In the genomic region with DNA sequence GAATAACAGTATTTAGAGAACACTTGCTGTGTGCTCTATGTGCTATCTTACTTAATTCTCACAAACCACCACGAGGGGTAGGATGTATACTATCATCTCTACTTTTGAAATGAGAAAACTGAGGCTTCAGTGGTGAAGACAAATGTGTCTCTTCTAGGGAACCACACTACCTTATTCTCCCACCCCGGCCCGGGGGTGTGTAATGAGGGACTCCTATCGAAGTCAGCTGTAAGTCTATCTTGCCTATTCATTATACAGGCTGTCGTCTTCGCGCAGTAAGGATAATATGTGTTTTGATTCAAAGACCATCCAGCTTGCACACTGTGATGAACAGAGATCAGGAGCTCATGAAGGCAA, we compare ENCODE assay signal across 8 cellular contexts. TPM values are rescaled to one million over a fixed set of nuclear protein-coding genes. Genes with fewer than 3 reads are reported as not detected.
DNase-seq lines count a peak whose midpoint lies in the region; ATAC-seq and TF ChIP-seq lines count a peak whose summit lies in the region.

No MANE protein-coding gene starts in this region.

- peaks cover 35% of the 10 kb centered on the region for H3K36me3 Mint-ChIP-seq in GM23338 (ENCODE audit: low read depth)
- peaks cover 42% of the 10 kb centered on the region for H3K36me3 Mint-ChIP-seq in activated CD4-positive, alpha-beta T cell treated with anti-CD3 and anti-CD28 coated beads, Interleukin-2, amount 10 ng/mL, durations not matched to agents 24 days and 14 days (ENCODE audit: low read depth)

- 0 out of 2 replicates have a peak, but pooled peaks cover 3% of the 10 kb centered on the region for H3K4me1 ChIP-seq in GM23338 (ENCODE audit: insufficient read depth)
- peaks cover 0 to 56% (median 15%) of the 10 kb centered on the region in 3 donors for H3K4me1 ChIP-seq in gastroesophageal sphincter

- H3K9me2 ChIP-seq in GM23338 (ENCODE audit: insufficient read depth): no peaks in the 10 kb centered on the region

- ATAC-seq in GM23338 (no peak), gastroesophageal sphincter (no peak), HG03354 (IDR thresholded peaks at IDR 0.05; ENCODE audit: poor library complexity, severe bottlenecking, unreplicated experiment) (no peak), HG03039 (IDR thresholded peaks at IDR 0.05; ENCODE audit: unreplicated experiment) (no peak)

- TF ChIP-seq POLR2A in gastroesophageal sphincter (IDR thresholded peaks at IDR 0.05): no peak

- TF ChIP-seq EP300 in gastroesophageal sphincter (IDR thresholded peaks at IDR 0.05): no peak

- H3K4me1 Mint-ChIP-seq in GM23338: peaks cover 11% of the 10 kb centered on the region
- peaks cover 34% of the 10 kb centered on the region for H3K4me1 Mint-ChIP-seq in activated CD4-positive, alpha-beta T cell treated with anti-CD3 and anti-CD28 coated beads, Interleukin-2, amount 10 ng/mL, durations not matched to agents 24 days and 14 days

- peak overlapping the region; percentile 95 for H3K4me2 ChIP-seq in GM23338

- H3K27ac ChIP-seq in GM23338 (ENCODE audit: low read depth): peak overlapping the region; percentile 39; the same call in 1 of the 2 replicates
- H3K27ac ChIP-seq in gastroesophageal sphincter: peak overlapping the region in 2 of 4 donors; percentile 86 to 93

- no peak overlapping the region for H3K27ac Mint-ChIP-seq in GM23338
- H3K27ac Mint-ChIP-seq in activated CD4-positive, alpha-beta T cell treated with anti-CD3 and anti-CD28 coated beads, Interleukin-2, amount 10 ng/mL, durations not matched to agents 24 days and 14 days: peak overlapping the region; percentile 79

- H4K20me1 ChIP-seq in GM23338 (replicated peaks; ENCODE audit: insufficient read depth): peaks cover 7% of the 10 kb centered on the region

- intact Hi-C loops in activated CD4-positive, alpha-beta T cell treated with anti-CD3 and anti-CD28 coated beads, Interleukin-2, amount 10 ng/mL, durations not matched to agents 24 days and 14 days (cut with micrococcal nuclease): loop anchor here (1.0 to 5.0 kb wide), 6 partner anchors 8 to 1105 kb away; a partner anchor contains a TSS

- H3K27me3 ChIP-seq in GM23338 (ENCODE audit: insufficient read depth) (peaks cover 11% of the 10 kb centered on the region), gastroesophageal sphincter (no peaks in the 10 kb centered on the region)

- H3K4me3 ChIP-seq in AG10803 (ENCODE audit: low read length) (peak overlapping the region; percentile 89), GM23338 (peak overlapping the region; percentile 76), gastroesophageal sphincter (peak overlapping the region; percentile 53 to 99)

- DNase-seq in AG10803 (ENCODE audit: low read depth): no peak
- DNase-seq in GM23338 (ENCODE audit: low spot score): no peak
- DNase-seq in activated CD4-positive, alpha-beta T cell treated with anti-CD3 and anti-CD28 coated beads, Interleukin-2, amount 10 ng/mL, durations not matched to agents 24 days and 14 days: peak; percentile 84
- peak; percentile 64 to 66 for DNase-seq in stimulated activated CD4-positive, alpha-beta T cell treated with anti-CD3 and anti-CD28 coated beads, Interleukin-15, amount 100 ng/mL, for 48 hours (ENCODE audit: low read depth in 2 of 2)
- no peak for DNase-seq in NCI-H1105 treated with DMSO at 0.1 percent for 48 hours (lab: John Stamatoyannopoulos, UW)

- H2AFZ ChIP-seq in GM23338: no peak overlapping the region

- peaks cover 9% of the 10 kb centered on the region for H3K36me3 ChIP-seq in GM23338 (ENCODE audit: insufficient read depth)
- peaks cover 0 to 20% of the 10 kb centered on the region in 2 donors for H3K36me3 ChIP-seq in gastroesophageal sphincter

- no peaks in the 10 kb centered on the region for H3K9me3 ChIP-seq in gastroesophageal sphincter

- H3K79me2 ChIP-seq in GM23338 (replicated peaks; ENCODE audit: insufficient read depth): peaks cover 50% of the 10 kb centered on the region

- H3F3A ChIP-seq in GM23338 (replicated peaks; ENCODE audit: low read depth): peaks cover 14% of the 10 kb centered on the region

- H3K4me3 Mint-ChIP-seq in GM23338: peak overlapping the region; percentile 89
- peak overlapping the region; percentile 87 for H3K4me3 Mint-ChIP-seq in activated CD4-positive, alpha-beta T cell treated with anti-CD3 and anti-CD28 coated beads, Interleukin-2, amount 10 ng/mL, durations not matched to agents 24 days and 14 days

- H3K9me3 Mint-ChIP-seq in GM23338: peaks cover 13% of the 10 kb centered on the region
- H3K9me3 Mint-ChIP-seq in activated CD4-positive, alpha-beta T cell treated with anti-CD3 and anti-CD28 coated beads, Interleukin-2, amount 10 ng/mL, durations not matched to agents 24 days and 14 days: no peaks in the 10 kb centered on the region

- peaks cover 13% of the 10 kb centered on the region for H3K27me3 Mint-ChIP-seq in GM23338 (ENCODE audit: insufficient read depth, low read depth, poor library complexity)
- no peaks in the 10 kb centered on the region for H3K27me3 Mint-ChIP-seq in activated CD4-positive, alpha-beta T cell treated with anti-CD3 and anti-CD28 coated beads, Interleukin-2, amount 10 ng/mL, durations not matched to agents 24 days and 14 days

- 9% methylated on average over 7 of the region's 7 CpGs; no CpG with 5 or more reads in 1 of the 2 donors for WGBS in gastroesophageal sphincter (ENCODE audit: low coverage in 1 of 2), 2 donors

- TF ChIP-seq CTCF in AG10803 (conservative IDR thresholded peaks at IDR 0.05; ENCODE audit: low read length): no peak
- no peak for TF ChIP-seq CTCF in GM23338 (conservative IDR thresholded peaks at IDR 0.05; ENCODE audit: low read depth in 2 of 2)
- no peak for TF ChIP-seq CTCF in gastroesophageal sphincter (IDR thresholded peaks at IDR 0.05)

TF ChIP-seq in GM23338, 12 proteins besides CTCF, POLR2A, EP300 and RAD21:
- TF ChIP-seq, protein P1, sequence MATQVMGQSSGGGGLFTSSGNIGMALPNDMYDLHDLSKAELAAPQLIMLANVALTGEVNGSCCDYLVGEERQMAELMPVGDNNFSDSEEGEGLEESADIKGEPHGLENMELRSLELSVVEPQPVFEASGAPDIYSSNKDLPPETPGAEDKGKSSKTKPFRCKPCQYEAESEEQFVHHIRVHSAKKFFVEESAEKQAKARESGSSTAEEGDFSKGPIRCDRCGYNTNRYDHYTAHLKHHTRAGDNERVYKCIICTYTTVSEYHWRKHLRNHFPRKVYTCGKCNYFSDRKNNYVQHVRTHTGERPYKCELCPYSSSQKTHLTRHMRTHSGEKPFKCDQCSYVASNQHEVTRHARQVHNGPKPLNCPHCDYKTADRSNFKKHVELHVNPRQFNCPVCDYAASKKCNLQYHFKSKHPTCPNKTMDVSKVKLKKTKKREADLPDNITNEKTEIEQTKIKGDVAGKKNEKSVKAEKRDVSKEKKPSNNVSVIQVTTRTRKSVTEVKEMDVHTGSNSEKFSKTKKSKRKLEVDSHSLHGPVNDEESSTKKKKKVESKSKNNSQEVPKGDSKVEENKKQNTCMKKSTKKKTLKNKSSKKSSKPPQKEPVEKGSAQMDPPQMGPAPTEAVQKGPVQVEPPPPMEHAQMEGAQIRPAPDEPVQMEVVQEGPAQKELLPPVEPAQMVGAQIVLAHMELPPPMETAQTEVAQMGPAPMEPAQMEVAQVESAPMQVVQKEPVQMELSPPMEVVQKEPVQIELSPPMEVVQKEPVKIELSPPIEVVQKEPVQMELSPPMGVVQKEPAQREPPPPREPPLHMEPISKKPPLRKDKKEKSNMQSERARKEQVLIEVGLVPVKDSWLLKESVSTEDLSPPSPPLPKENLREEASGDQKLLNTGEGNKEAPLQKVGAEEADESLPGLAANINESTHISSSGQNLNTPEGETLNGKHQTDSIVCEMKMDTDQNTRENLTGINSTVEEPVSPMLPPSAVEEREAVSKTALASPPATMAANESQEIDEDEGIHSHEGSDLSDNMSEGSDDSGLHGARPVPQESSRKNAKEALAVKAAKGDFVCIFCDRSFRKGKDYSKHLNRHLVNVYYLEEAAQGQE (IDR thresholded peaks at IDR 0.05; ENCODE audit: unreplicated experiment): no peak

RNA-seq across cellular contexts. Expression of a gene that starts 1.1 kb away (rescaled TPM):
- total RNA-seq in GM23338 (2014; rRNA removed; shearing (Covaris generic)): 24.2 and 29.9 TPM in 2 replicates
- polyA plus RNA-seq in GM23338 (2016; fragmentation: Nextera tagmentation; extraction: Ambion mirVana): 38.7 and 38.9 TPM in 2 replicates
- 132 and 141 TPM in 2 replicates for total RNA-seq in activated CD4-positive, alpha-beta T cell treated with anti-CD3 and anti-CD28 coated beads, Interleukin-2, amount 10 ng/mL, durations not matched to agents 24 days and 14 days
- total RNA-seq in gastroesophageal sphincter: 10 to 100 TPM; 17.6 to 25.2 (median 20.4) TPM

RNA-seq across cellular contexts. Expression of a gene that starts 1.3 kb away (rescaled TPM):
- total RNA-seq in GM23338 (2014; rRNA removed; shearing (Covaris generic)): 0.82 and 1.4 TPM in 2 replicates
- 1.3 and 2.4 TPM in 2 replicates for polyA plus RNA-seq in GM23338 (2016; fragmentation: Nextera tagmentation; extraction: Ambion mirVana)
- total RNA-seq in activated CD4-positive, alpha-beta T cell treated with anti-CD3 and anti-CD28 coated beads, Interleukin-2, amount 10 ng/mL, durations not matched to agents 24 days and 14 days: 4.6 and 5.3 TPM in 2 replicates
- total RNA-seq in gastroesophageal sphincter: 1 to 10 TPM; 4.2 to 9.5 (median 6.2) TPM

Comparison
In these comparisons a context has a peak if more than half of its experiments do, and no peak if none do; other contexts are left out.
1. DNase-seq: peak in activated CD4-positive, alpha-beta T cell treated with anti-CD3 and anti-CD28 coated beads, Interleukin-2, amount 10 ng/mL, durations not matched to agents 24 days and 14 days (single experiment) and stimulated activated CD4-positive, alpha-beta T cell treated with anti-CD3 and anti-CD28 coated beads, Interleukin-15, amount 100 ng/mL, for 48 hours (2 of 2); none in AG10803 (single experiment), GM23338 (single experiment) and NCI-H1105 treated with DMSO at 0.1 percent for 48 hours (single experiment).
2. Peak in every context shown above with its lines, with median percentiles within 50 percentile points of each other: H3K4me3 ChIP-seq.